Comparison of ENCODE assay signal across 8 cellular contexts in genomic region chr12:6751767-6752166, GRCh38. TPM values are rescaled to one million over a fixed set of nuclear protein-coding genes. Genes with fewer than 3 reads are reported as not detected.
A peak's percentile ranks its signal among the peaks of the same experiment; 100 is the strongest.
DNase-seq lines count a peak whose midpoint lies in the region; ATAC-seq and TF ChIP-seq lines count a peak whose summit lies in the region.

No MANE protein-coding gene starts in this region.

- intact Hi-C loops in activated CD4-positive, alpha-beta memory T cell treated with anti-CD3 and anti-CD28 coated beads for 36 hours (cut with micrococcal nuclease): loop anchor here (2.0 kb wide), 2 partner anchors 15 to 437 kb away; partner anchors contain the start of genes PEX5 and PTMS

- H3K36me3 ChIP-seq in hepatocyte (replicated peaks; ENCODE audit: insufficient read depth, low read depth): no peaks in the 10 kb centered on the region

- DNase-seq in NCI-H146 (lab: John Stamatoyannopoulos, UW) (peak; percentile 57), NCI-H146 treated with DMSO at 0.1 percent for 48 hours (lab: John Stamatoyannopoulos, UW; ENCODE audit: unreplicated experiment) (no peak), hepatocyte (ENCODE audit: low spot score) (no peak), NCI-H187 (lab: John Stamatoyannopoulos, UW) (no peak)
- DNase-seq in activated CD4-positive, alpha-beta memory T cell treated with anti-CD3 and anti-CD28 coated beads for 36 hours: no peak
- DNase-seq in stimulated activated effector memory CD8-positive, alpha-beta T cell treated with anti-CD3 and anti-CD28 coated beads, Interleukin-12 subunit alpha, Interleukin-12 subunit beta, amount 100 ng/mL, for 72 hours (ENCODE audit: low spot score in 2 of 2): no peak

- H3K79me2 ChIP-seq in hepatocyte: peaks cover 26% of the 10 kb centered on the region

- H3K4me1 ChIP-seq in hepatocyte (ENCODE audit: insufficient read depth): peaks cover 7% of the 10 kb centered on the region

- WGBS in hepatocyte (ENCODE audit: low lambda C conversion rate, missing lambda C conversion rate): 88% methylated on average over 7 of the region's 7 CpGs

- ATAC-seq in stimulated activated effector memory CD8-positive, alpha-beta T cell treated with anti-CD3 and anti-CD28 coated beads, Interleukin-12 subunit alpha, Interleukin-12 subunit beta, amount 100 ng/mL, for 72 hours: no peak
- ATAC-seq in HG02870 (IDR thresholded peaks at IDR 0.05; ENCODE audit: unreplicated experiment): no peak
- ATAC-seq in HG03139 (IDR thresholded peaks at IDR 0.05; ENCODE audit: unreplicated experiment): no peak

- CTCF ChIA-PET in activated CD4-positive, alpha-beta memory T cell treated with anti-CD3 and anti-CD28 coated beads for 36 hours (lab: Charles Lee): interaction anchor here (1.3 to 5.9 kb wide), 8 partner anchors 9 to 100 kb away, joined by 4 to 91 read pairs (median 39); partner anchors contain the start of genes CDCA3, COPS7A, GPR162 and PTMS

- peaks cover 24% of the 10 kb centered on the region for H3K4me1 Mint-ChIP-seq in activated CD4-positive, alpha-beta memory T cell treated with anti-CD3 and anti-CD28 coated beads for 36 hours (ENCODE audit: low read depth)
- H3K4me1 Mint-ChIP-seq in stimulated activated effector memory CD8-positive, alpha-beta T cell treated with anti-CD3 and anti-CD28 coated beads, Interleukin-12 subunit alpha, Interleukin-12 subunit beta, amount 100 ng/mL, for 72 hours: peaks cover 41% of the 10 kb centered on the region

- no peak overlapping the region for H2AFZ ChIP-seq in hepatocyte

- peak overlapping the region; percentile 96 for H3K27ac Mint-ChIP-seq in activated CD4-positive, alpha-beta memory T cell treated with anti-CD3 and anti-CD28 coated beads for 36 hours
- peak overlapping the region; percentile 97 for H3K27ac Mint-ChIP-seq in stimulated activated effector memory CD8-positive, alpha-beta T cell treated with anti-CD3 and anti-CD28 coated beads, Interleukin-12 subunit alpha, Interleukin-12 subunit beta, amount 100 ng/mL, for 72 hours

- H3K27ac ChIP-seq in hepatocyte: peak overlapping the region; percentile 100

- H3K4me3 ChIP-seq in hepatocyte: peak overlapping the region; percentile 92

- H3K9me2 ChIP-seq in hepatocyte (replicated peaks; ENCODE audit: insufficient read depth): no peaks in the 10 kb centered on the region

- peak overlapping the region; percentile 93 for H3K4me3 Mint-ChIP-seq in activated CD4-positive, alpha-beta memory T cell treated with anti-CD3 and anti-CD28 coated beads for 36 hours
- peak overlapping the region; percentile 90 for H3K4me3 Mint-ChIP-seq in stimulated activated effector memory CD8-positive, alpha-beta T cell treated with anti-CD3 and anti-CD28 coated beads, Interleukin-12 subunit alpha, Interleukin-12 subunit beta, amount 100 ng/mL, for 72 hours

- H3K36me3 Mint-ChIP-seq in activated CD4-positive, alpha-beta memory T cell treated with anti-CD3 and anti-CD28 coated beads for 36 hours: peaks cover 22% of the 10 kb centered on the region
- H3K36me3 Mint-ChIP-seq in stimulated activated effector memory CD8-positive, alpha-beta T cell treated with anti-CD3 and anti-CD28 coated beads, Interleukin-12 subunit alpha, Interleukin-12 subunit beta, amount 100 ng/mL, for 72 hours: peaks cover 72% of the 10 kb centered on the region

- H4K20me1 ChIP-seq in hepatocyte (ENCODE audit: insufficient read depth, poor library complexity, severe bottlenecking): peaks cover 12% of the 10 kb centered on the region

- no peak for TF ChIP-seq CTCF in hepatocyte (IDR thresholded peaks at IDR 0.05; ENCODE audit: poor library complexity)

- H3K4me2 ChIP-seq in hepatocyte: peak overlapping the region; percentile 89

- H3K27me3 Mint-ChIP-seq in activated CD4-positive, alpha-beta memory T cell treated with anti-CD3 and anti-CD28 coated beads for 36 hours: no peaks in the 10 kb centered on the region

- H3K9me3 ChIP-seq in hepatocyte (ENCODE audit: low read depth): no peaks in the 10 kb centered on the region

- POLR2A ChIA-PET in activated CD4-positive, alpha-beta memory T cell treated with anti-CD3 and anti-CD28 coated beads for 36 hours (lab: Charles Lee): interaction anchor here (0.9 to 3.7 kb wide), 4 partner anchors 15 to 145 kb away, joined by 5 to 37 read pairs (median 16); partner anchors contain the start of genes CD4, COPS7A and PTMS

- H3K27me3 ChIP-seq in hepatocyte: no peaks in the 10 kb centered on the region

- H3K9me3 Mint-ChIP-seq in activated CD4-positive, alpha-beta memory T cell treated with anti-CD3 and anti-CD28 coated beads for 36 hours: no peaks in the 10 kb centered on the region
- H3K9me3 Mint-ChIP-seq in stimulated activated effector memory CD8-positive, alpha-beta T cell treated with anti-CD3 and anti-CD28 coated beads, Interleukin-12 subunit alpha, Interleukin-12 subunit beta, amount 100 ng/mL, for 72 hours: no peaks in the 10 kb centered on the region

RNA-seq across cellular contexts. Expression of gene MLF2, which starts 1.2 kb away (rescaled TPM):
- 100 to 1,000 TPM; 140 to 141 TPM for total RNA-seq in activated CD4-positive, alpha-beta memory T cell treated with anti-CD3 and anti-CD28 coated beads for 36 hours
- 210 and 241 TPM in 2 replicates for total RNA-seq in hepatocyte
- polyA plus RNA-seq in hepatocyte: 508 and 535 TPM in 2 replicates

RNA-seq across cellular contexts. Expression of gene PTMS, which starts 14.4 kb away (rescaled TPM):
- 100 to 1,000 TPM; 104 to 109 TPM for total RNA-seq in activated CD4-positive, alpha-beta memory T cell treated with anti-CD3 and anti-CD28 coated beads for 36 hours
- total RNA-seq in hepatocyte: 179 and 180 TPM in 2 replicates
- 282 and 315 TPM in 2 replicates for polyA plus RNA-seq in hepatocyte

RNA-seq across cellular contexts. Expression of gene LAG3, which starts 20.6 kb away (rescaled TPM):
- total RNA-seq in activated CD4-positive, alpha-beta memory T cell treated with anti-CD3 and anti-CD28 coated beads for 36 hours: 100 to 1,000 TPM; 169 to 172 TPM
- total RNA-seq in hepatocyte: 0.52 and 0.70 TPM in 2 replicates
- 0.91 and 1.2 TPM in 2 replicates for polyA plus RNA-seq in hepatocyte

RNA-seq across cellular contexts. Expression of gene COPS7A, which starts 27.9 kb away (rescaled TPM):
- 10 to 100 TPM; 37.6 to 39.4 TPM for total RNA-seq in activated CD4-positive, alpha-beta memory T cell treated with anti-CD3 and anti-CD28 coated beads for 36 hours
- 46.9 and 56.7 TPM in 2 replicates for total RNA-seq in hepatocyte
- 65.2 and 73.6 TPM in 2 replicates for polyA plus RNA-seq in hepatocyte

RNA-seq across cellular contexts. Expression of gene CD4, which starts 37.6 kb away (rescaled TPM):
- total RNA-seq in activated CD4-positive, alpha-beta memory T cell treated with anti-CD3 and anti-CD28 coated beads for 36 hours: 100 to 1,000 TPM; 290 to 300 TPM
- 2.4 and 2.7 TPM in 2 replicates for total RNA-seq in hepatocyte
- 2.7 and 6.4 TPM in 2 replicates for polyA plus RNA-seq in hepatocyte

Comparison
In these comparisons a context has a peak if more than half of its experiments do, and no peak if none do; other contexts are left out.
1. RNA of gene LAG3, which starts 20.6 kb away (total RNA-seq): 169 to 172 TPM in activated CD4-positive, alpha-beta memory T cell treated with anti-CD3 and anti-CD28 coated beads for 36 hours; 0.52 to 0.70 TPM in hepatocyte; every median in the first group is over 10 times any median in the second.